24 cellular contexts compared by ENCODE assay signal in the genomic region with DNA sequence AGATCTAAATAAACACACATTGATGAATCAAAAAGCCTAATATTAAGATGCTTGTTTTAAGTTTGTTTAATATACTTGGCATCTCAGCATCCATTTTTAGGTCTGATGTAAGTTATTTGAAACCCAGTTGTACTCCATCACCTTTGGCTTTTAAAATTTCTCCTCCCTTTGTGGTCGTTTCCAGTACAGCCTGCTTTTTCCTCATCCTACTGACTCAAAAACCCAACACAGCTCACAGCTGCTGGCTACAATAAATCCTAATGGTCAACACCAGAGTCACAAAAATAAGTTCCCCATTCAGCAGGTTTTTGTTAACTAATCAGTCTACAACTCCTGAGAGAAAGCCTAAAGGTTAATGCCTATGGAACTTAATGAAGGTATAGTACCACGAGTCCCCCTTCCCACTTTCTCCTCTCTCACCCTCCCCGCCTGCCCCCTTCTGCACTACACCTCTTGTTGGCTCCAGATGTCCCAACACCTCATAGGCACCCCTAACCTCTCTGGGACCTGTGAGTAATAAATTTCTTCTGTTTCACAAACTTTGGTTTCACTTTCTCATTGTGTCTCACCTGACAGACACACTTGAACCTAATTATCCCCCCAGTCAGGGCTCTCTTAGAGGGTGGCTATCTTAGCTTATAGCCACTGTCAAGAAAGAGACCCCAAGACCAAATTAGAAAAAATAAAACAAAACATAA.
DNase-seq lines count a peak whose midpoint lies in the region; ATAC-seq, FAIRE-seq and TF ChIP-seq lines count a peak whose summit lies in the region.
"Had no signal": no experiment of that assay in that cellular context is flagged by ENCODE, and none has a peak within 500 bp of the region (broad histone marks: within the 10 kb centered on the region; RNA-seq: fewer than 3 reads in every experiment).

No MANE protein-coding gene starts in this region.

- peak overlapping the region; percentile 66 for H3K4me3 Mint-ChIP-seq in Calu3 (ENCODE audit: low read depth, unreplicated experiment)
- no peak overlapping the region for H3K4me3 Mint-ChIP-seq in activated T-helper 17 cell treated with anti-CD3 and anti-CD28 coated beads, Interleukin-2, amount 50 U/mL, for 72 hours
- H3K4me3 Mint-ChIP-seq in WTC11: no peak overlapping the region
- H3K4me3 Mint-ChIP-seq: activated CD8-positive, alpha-beta memory T cell treated with anti-CD3 and anti-CD28 coated beads, Interleukin-2, amount 10 ng/mL, durations not matched to agents 7 days and 5 days; activated naive CD8-positive, alpha-beta T cell; memory B cell; naive thymus-derived CD4-positive, alpha-beta T cell had no signal

- peak; percentile 19 for ATAC-seq in activated T-helper 17 cell treated with anti-CD3 and anti-CD28 coated beads, Interleukin-2, amount 50 U/mL, for 72 hours (replicated peaks)
- ATAC-seq in foreskin keratinocyte: peak; percentile 11
- ATAC-seq in psoas muscle: no peak
- ATAC-seq in WTC11: no peak
- ATAC-seq: activated CD8-positive, alpha-beta memory T cell treated with anti-CD3 and anti-CD28 coated beads, Interleukin-2, amount 10 ng/mL, durations not matched to agents 7 days and 5 days; naive thymus-derived CD4-positive, alpha-beta T cell; upper lobe of right lung had no signal

- WGBS in psoas muscle, 3 donors: 51 to 55% (median 52%) methylated on average over 3 of the region's 3 CpGs

- H3K4me1 Mint-ChIP-seq in Calu3 (ENCODE audit: low read depth, unreplicated experiment) (peaks cover 32% of the 10 kb centered on the region), WTC11 (no peaks in the 10 kb centered on the region)
- H3K4me1 Mint-ChIP-seq in activated T-helper 17 cell treated with anti-CD3 and anti-CD28 coated beads, Interleukin-2, amount 50 U/mL, for 72 hours: no peaks in the 10 kb centered on the region
- H3K4me1 Mint-ChIP-seq: activated CD8-positive, alpha-beta memory T cell treated with anti-CD3 and anti-CD28 coated beads, Interleukin-2, amount 10 ng/mL, durations not matched to agents 7 days and 5 days; memory B cell; naive thymus-derived CD4-positive, alpha-beta T cell had no signal

- H3K9me3 Mint-ChIP-seq in Calu3 (ENCODE audit: low read depth, unreplicated experiment): peaks cover 2% of the 10 kb centered on the region
- H3K9me3 Mint-ChIP-seq in activated T-helper 17 cell treated with anti-CD3 and anti-CD28 coated beads, Interleukin-2, amount 50 U/mL, for 72 hours: peaks cover 13% of the 10 kb centered on the region
- peaks cover 24% of the 10 kb centered on the region for H3K9me3 Mint-ChIP-seq in WTC11

- peaks cover 25% of the 10 kb centered on the region for H3K27me3 ChIP-seq in foreskin keratinocyte
- no peaks in the 10 kb centered on the region for H3K27me3 ChIP-seq in psoas muscle (ENCODE audit: insufficient read depth in 3 of 3, low read length in 2 of 3)
- H3K27me3 ChIP-seq: right lobe of liver, upper lobe of right lung had no signal

- no TSS peak for BruUV-seq in Calu3 (replicated peaks; lab: Mats Ljungman, UMichigan)

- DNase-seq in Calu3: no peak
- no peak for DNase-seq in foreskin keratinocyte
- no peak for DNase-seq in psoas muscle
- no peak for DNase-seq in DMS114 treated with DMSO at 0.1 percent for 48 hours (lab: John Stamatoyannopoulos, UW; ENCODE audit: unreplicated experiment)
- no peak for DNase-seq in WTC11 (ENCODE audit: low spot score)
- no peak for DNase-seq in germinal center (ENCODE audit: low spot score)
- DNase-seq in frontal cortex (ENCODE audit: low spot score in 2 of 2): no peak
- DNase-seq: activated CD4-positive, alpha-beta T cell treated with anti-CD3 and anti-CD28 coated beads for 48 hours; activated CD8-positive, alpha-beta memory T cell treated with anti-CD3 and anti-CD28 coated beads, Interleukin-2, amount 10 ng/mL, durations not matched to agents 7 days and 5 days; cerebellar nuclear complex; kidney; naive thymus-derived CD4-positive, alpha-beta T cell; NCI-H1105 treated with DMSO at 0.1 percent for 48 hours; NCI-H2029 treated with DMSO at 0.1 percent for 48 hours; right lobe of liver; stimulated activated CD8-positive, alpha-beta memory T cell treated with anti-CD3 and anti-CD28 coated beads, Interleukin-4, amount 100 ng/mL, for 48 hours; T-helper 1 cell; upper lobe of right lung had no signal

- no peaks in the 10 kb centered on the region for H3K9me3 ChIP-seq in psoas muscle
- H3K9me3 ChIP-seq: HAP-1, right lobe of liver, upper lobe of right lung had no signal

- POLR2A ChIA-PET in WTC11 (lab: Charles Lee): no interaction called here

- no peak overlapping the region for H3K27ac ChIP-seq in foreskin keratinocyte
- no peak overlapping the region for H3K27ac ChIP-seq in psoas muscle
- H3K27ac ChIP-seq: epithelial cell of prostate, parathyroid adenoma, right lobe of liver, upper lobe of right lung had no signal

- H3K36me3 ChIP-seq in psoas muscle (ENCODE audit: insufficient read depth in 1 of 2, low read depth in 1 of 2): no peaks in the 10 kb centered on the region
- H3K36me3 ChIP-seq: HAP-1, right lobe of liver, upper lobe of right lung had no signal

- no peaks in the 10 kb centered on the region for H3K4me1 ChIP-seq in foreskin keratinocyte
- H3K4me1 ChIP-seq in psoas muscle: no peaks in the 10 kb centered on the region
- H3K4me1 ChIP-seq: HAP-1, parathyroid adenoma, right lobe of liver, upper lobe of right lung had no signal

- H3K4me3 ChIP-seq in psoas muscle: peak overlapping the region; percentile 17
- H3K4me3 ChIP-seq: HAP-1, right lobe of liver, upper lobe of right lung had no signal

- peaks cover 4% of the 10 kb centered on the region for H3K36me3 Mint-ChIP-seq in Calu3 (ENCODE audit: insufficient read depth, unreplicated experiment)
- no peaks in the 10 kb centered on the region for H3K36me3 Mint-ChIP-seq in activated T-helper 17 cell treated with anti-CD3 and anti-CD28 coated beads, Interleukin-2, amount 50 U/mL, for 72 hours (ENCODE audit: low read depth)
- peaks cover 3% of the 10 kb centered on the region; the same call in 1 of the 2 replicates for H3K36me3 Mint-ChIP-seq in WTC11
- H3K36me3 Mint-ChIP-seq: activated CD8-positive, alpha-beta memory T cell treated with anti-CD3 and anti-CD28 coated beads, Interleukin-2, amount 10 ng/mL, durations not matched to agents 7 days and 5 days had no signal

- H3K27ac Mint-ChIP-seq in Calu3 (ENCODE audit: unreplicated experiment): peak overlapping the region; percentile 55
- no peak overlapping the region for H3K27ac Mint-ChIP-seq in activated T-helper 17 cell treated with anti-CD3 and anti-CD28 coated beads, Interleukin-2, amount 50 U/mL, for 72 hours
- H3K27ac Mint-ChIP-seq in WTC11: no peak overlapping the region
- H3K27ac Mint-ChIP-seq: activated CD8-positive, alpha-beta memory T cell treated with anti-CD3 and anti-CD28 coated beads, Interleukin-2, amount 10 ng/mL, durations not matched to agents 7 days and 5 days; activated naive CD8-positive, alpha-beta T cell; memory B cell; naive thymus-derived CD4-positive, alpha-beta T cell had no signal

- intact Hi-C loops in Calu3 (cut with micrococcal nuclease; ENCODE audit: unreplicated experiment): no loop called here
- intact Hi-C loops in psoas muscle (cut with DNase I): loop anchor here in 1 of 2 donors (10.0 kb wide), 1 partner anchor 275 kb away; no protein-coding TSS in a partner anchor

- no peak for FAIRE-seq in frontal cortex (lab: Jason Lieb, UNC)
- FAIRE-seq: kidney had no signal

- H3K27me3 Mint-ChIP-seq in Calu3 (ENCODE audit: unreplicated experiment): no peaks in the 10 kb centered on the region
- H3K27me3 Mint-ChIP-seq in activated T-helper 17 cell treated with anti-CD3 and anti-CD28 coated beads, Interleukin-2, amount 50 U/mL, for 72 hours: peaks cover 6% of the 10 kb centered on the region
- H3K27me3 Mint-ChIP-seq in WTC11 (ENCODE audit: low read depth): no peaks in the 10 kb centered on the region; the same call in 1 of the 2 replicates

- TF ChIP-seq CTCF in Calu3 (IDR thresholded peaks at IDR 0.05; ENCODE audit: unreplicated experiment): no peak
- TF ChIP-seq CTCF in foreskin keratinocyte (conservative IDR thresholded peaks at IDR 0.05): no peak
- TF ChIP-seq CTCF in psoas muscle (IDR thresholded peaks at IDR 0.05): no peak
- no peak for TF ChIP-seq CTCF in WTC11 (IDR thresholded peaks at IDR 0.05)

- CTCF ChIA-PET in Calu3 (lab: Charles Lee) (interaction anchor here (0.7 kb wide), 2 partner anchors 150 to 344 kb away, joined by 3 read pairs; no protein-coding TSS in a partner anchor), WTC11 (lab: Charles Lee) (no interaction called here)

TF ChIP-seq in WTC11, 78 proteins besides CTCF, POLR2A, EP300 and RAD21:
- TF ChIP-seq SMAD4 (CRISPR knock-in tag; IDR thresholded peaks at IDR 0.05) (no peak), MYBL2 (CRISPR knock-in tag; IDR thresholded peaks at IDR 0.05) (no peak), IRF2 (CRISPR knock-in tag; IDR thresholded peaks at IDR 0.05; ENCODE audit: borderline replicate concordance, low read depth) (no peak), RELA (CRISPR knock-in tag; IDR thresholded peaks at IDR 0.05; ENCODE audit: borderline replicate concordance) (no peak)

Comparison
In these comparisons a context has a peak if more than half of its experiments do, and no peak if none do; other contexts are left out.
1. ATAC-seq: peak in activated T-helper 17 cell treated with anti-CD3 and anti-CD28 coated beads, Interleukin-2, amount 50 U/mL, for 72 hours (single experiment) and foreskin keratinocyte (single experiment); none in psoas muscle (0 of 4) and WTC11 (single experiment).